In genomic region chr1:225848044-225848955, GRCh38 we compare ENCODE assay signal across 9 cellular contexts. TPM values are rescaled to one million over a fixed set of nuclear protein-coding genes. Genes with fewer than 3 reads are reported as not detected.
DNase-seq lines count a peak whose midpoint lies in the region; ATAC-seq lines count a peak whose summit lies in the region.
"Had no signal": no experiment of that assay in that cellular context is flagged by ENCODE, and none has a peak within 500 bp of the region (broad histone marks: within the 10 kb centered on the region; RNA-seq: fewer than 3 reads in every experiment).

No MANE protein-coding gene starts in this region.

- ATAC-seq in activated T-cell treated with anti-CD3 and anti-CD28 coated beads, Interleukin-2, amount 50 U/mL, for 72 hours (replicated peaks in 1 of 2): peak; percentile 36 to 45
- ATAC-seq in HG02610 (IDR thresholded peaks at IDR 0.05; ENCODE audit: unreplicated experiment): peak; percentile 66
- ATAC-seq in stimulated activated naive CD8-positive, alpha-beta T cell treated with anti-CD3 and anti-CD28 coated beads, Interleukin-15, amount 100 ng/mL, for 72 hours: peak; percentile 49

- no peaks in the 10 kb centered on the region for H3K9me3 Mint-ChIP-seq in activated T-cell treated with anti-CD3 and anti-CD28 coated beads, Interleukin-2, amount 50 U/mL, for 72 hours
- H3K9me3 Mint-ChIP-seq in stimulated activated naive CD8-positive, alpha-beta T cell treated with anti-CD3 and anti-CD28 coated beads, Interleukin-15, amount 100 ng/mL, for 72 hours: no peaks in the 10 kb centered on the region

- H3K4me3 Mint-ChIP-seq in activated T-cell treated with anti-CD3 and anti-CD28 coated beads, Interleukin-2, amount 50 U/mL, for 72 hours: peak overlapping the region; percentile 13 to 57
- peak overlapping the region; percentile 58 to 63 for H3K4me3 Mint-ChIP-seq in stimulated activated naive CD8-positive, alpha-beta T cell treated with anti-CD3 and anti-CD28 coated beads, Interleukin-15, amount 100 ng/mL, for 72 hours

- no peak for DNase-seq in activated T-cell treated with anti-CD3 and anti-CD28 coated beads, Interleukin-2, amount 50 U/mL, for 72 hours
- no peak for DNase-seq in activated T-cell treated with anti-CD3 and anti-CD28 coated beads, Interleukin-2, amount 50 U/mL, for 1 hour
- peak; percentile 71 for DNase-seq in NCI-H510A treated with DMSO at 0.1 percent for 48 hours (lab: John Stamatoyannopoulos, UW)
- DNase-seq in effector memory CD4-positive, alpha-beta T cell: no peak
- DNase-seq in stimulated activated naive CD8-positive, alpha-beta T cell treated with anti-CD3 and anti-CD28 coated beads, Interleukin-15, amount 100 ng/mL, for 72 hours: no peak
- DNase-seq in GOT3 (lab: John Stamatoyannopoulos, UW): no peak
- no peak for DNase-seq in NCI-H2081 treated with DMSO at 0.1 percent for 48 hours (lab: John Stamatoyannopoulos, UW)

- peaks cover 36% of the 10 kb centered on the region for H3K4me1 Mint-ChIP-seq in activated T-cell treated with anti-CD3 and anti-CD28 coated beads, Interleukin-2, amount 50 U/mL, for 72 hours (ENCODE audit: low read depth)
- H3K4me1 Mint-ChIP-seq in stimulated activated naive CD8-positive, alpha-beta T cell treated with anti-CD3 and anti-CD28 coated beads, Interleukin-15, amount 100 ng/mL, for 72 hours: peaks cover 76% of the 10 kb centered on the region

- peaks cover 60% of the 10 kb centered on the region for H3K36me3 ChIP-seq in effector memory CD4-positive, alpha-beta T cell (ENCODE audit: control insufficient read depth, insufficient read depth, low read length)

- H3K27me3 Mint-ChIP-seq in activated T-cell treated with anti-CD3 and anti-CD28 coated beads, Interleukin-2, amount 50 U/mL, for 72 hours (ENCODE audit: low read depth): no peaks in the 10 kb centered on the region
- no peaks in the 10 kb centered on the region for H3K27me3 Mint-ChIP-seq in stimulated activated naive CD8-positive, alpha-beta T cell treated with anti-CD3 and anti-CD28 coated beads, Interleukin-15, amount 100 ng/mL, for 72 hours

- peak overlapping the region; percentile 66 for H3K27ac Mint-ChIP-seq in activated T-cell treated with anti-CD3 and anti-CD28 coated beads, Interleukin-2, amount 50 U/mL, for 72 hours
- H3K27ac Mint-ChIP-seq in stimulated activated naive CD8-positive, alpha-beta T cell treated with anti-CD3 and anti-CD28 coated beads, Interleukin-15, amount 100 ng/mL, for 72 hours: peak overlapping the region; percentile 87 to 93

- H3K27ac ChIP-seq in effector memory CD4-positive, alpha-beta T cell (ENCODE audit: insufficient read depth, low read length, poor library complexity, severe bottlenecking): peak overlapping the region; percentile 28

- peaks cover 2 to 16% of the 10 kb centered on the region in 2 donors for H3K36me3 Mint-ChIP-seq in activated T-cell treated with anti-CD3 and anti-CD28 coated beads, Interleukin-2, amount 50 U/mL, for 72 hours (ENCODE audit: insufficient read depth in 2 of 2)

- H3K4me3 ChIP-seq in effector memory CD4-positive, alpha-beta T cell (ENCODE audit: insufficient read depth, low read depth, low read length, poor library complexity, severe bottlenecking): no peak overlapping the region

- no peaks in the 10 kb centered on the region for H3K9me3 ChIP-seq in effector memory CD4-positive, alpha-beta T cell (ENCODE audit: control insufficient read depth, low read length)

- no peaks in the 10 kb centered on the region for H3K27me3 ChIP-seq in effector memory CD4-positive, alpha-beta T cell (replicated peaks; ENCODE audit: control insufficient read depth, insufficient read depth, low read length, poor library complexity, severe bottlenecking)

- peaks cover 8% of the 10 kb centered on the region for H3K4me1 ChIP-seq in effector memory CD4-positive, alpha-beta T cell (ENCODE audit: control insufficient read depth, insufficient read depth, low read length, poor library complexity, severe bottlenecking)

RNA-seq across cellular contexts. Expression of gene TMEM63A, which starts 33.9 kb away (rescaled TPM):
- total RNA-seq in activated T-cell treated with anti-CD3 and anti-CD28 coated beads, Interleukin-2, amount 50 U/mL, for 72 hours: 10 to 100 TPM; 44.9 to 49.7 TPM

RNA-seq across cellular contexts. Expression of gene EPHX1, which starts 38.4 kb away (rescaled TPM):
- 1 to 10 TPM; 2.6 to 3.8 TPM for total RNA-seq in activated T-cell treated with anti-CD3 and anti-CD28 coated beads, Interleukin-2, amount 50 U/mL, for 72 hours

RNA-seq across cellular contexts. Expression of gene LEFTY1, which starts 40.6 kb away (rescaled TPM):
- total RNA-seq in activated T-cell treated with anti-CD3 and anti-CD28 coated beads, Interleukin-2, amount 50 U/mL, for 72 hours: not detected
- total RNA-seq: lung microvascular endothelial cell had no signal
